15 cellular contexts compared by ENCODE assay signal in the genomic region with DNA sequence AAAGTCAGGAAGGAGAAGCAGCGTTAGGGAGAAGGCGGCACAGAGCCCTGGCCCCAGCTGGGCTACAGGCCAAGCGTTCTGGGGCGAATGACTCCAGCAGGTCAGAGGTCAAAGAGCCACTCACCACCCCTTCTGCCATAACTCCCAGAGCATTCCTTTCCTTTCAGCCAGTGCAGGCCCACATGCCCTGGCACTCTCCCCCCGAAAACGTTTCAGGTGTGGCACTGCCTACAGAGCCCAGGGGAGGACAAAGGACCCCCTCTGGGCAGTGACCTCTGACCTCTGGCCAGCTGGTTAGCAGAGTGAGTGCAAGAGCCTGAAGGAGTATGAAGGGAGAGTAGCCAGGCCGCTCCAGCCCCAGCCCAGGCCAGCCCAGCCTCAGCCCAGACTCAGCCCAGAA. TPM values are rescaled to one million over a fixed set of nuclear protein-coding genes. Genes with fewer than 3 reads are reported as not detected.
DNase-seq lines count a peak whose midpoint lies in the region; ATAC-seq and TF ChIP-seq lines count a peak whose summit lies in the region.
"Had no signal": no experiment of that assay in that cellular context is flagged by ENCODE, and none has a peak within 500 bp of the region (broad histone marks: within the 10 kb centered on the region; RNA-seq: fewer than 3 reads in every experiment).

No MANE protein-coding gene starts in this region.

- peaks cover 0 to 60% (median 46%) of the 10 kb centered on the region in 4 donors for H3K4me1 ChIP-seq in tibial nerve

- H3K4me1 Mint-ChIP-seq in activated CD4-positive, alpha-beta T cell treated with anti-CD3 and anti-CD28 coated beads, Interleukin-2, amount 10 ng/mL, durations not matched to agents 7 days and 5 days = peaks cover 19% of the 10 kb centered on the region

- no peaks in the 10 kb centered on the region for H3K27me3 Mint-ChIP-seq in activated CD4-positive, alpha-beta T cell treated with anti-CD3 and anti-CD28 coated beads, Interleukin-2, amount 10 ng/mL, durations not matched to agents 7 days and 5 days

- no peaks in the 10 kb centered on the region for H3K9me3 ChIP-seq in tibial nerve
- H3K9me3 ChIP-seq: lower lobe of right lung had no signal

- peak overlapping the region; percentile 43 to 97 (median 87) for H3K27ac ChIP-seq in tibial nerve
- H3K27ac ChIP-seq: lower lobe of right lung had no signal

- peak in 1 of 2 donors; percentile 69 for TF ChIP-seq EP300 in tibial nerve (IDR thresholded peaks at IDR 0.05)

- no peak for TF ChIP-seq POLR2A in tibial nerve (IDR thresholded peaks at IDR 0.05)

- no peaks in the 10 kb centered on the region for H3K9me3 Mint-ChIP-seq in activated CD4-positive, alpha-beta T cell treated with anti-CD3 and anti-CD28 coated beads, Interleukin-2, amount 10 ng/mL, durations not matched to agents 7 days and 5 days
- H3K9me3 Mint-ChIP-seq: naive thymus-derived CD4-positive, alpha-beta T cell; WTC11 had no signal

- peaks cover 0 to 44% (median 0%) of the 10 kb centered on the region in 3 donors for H3K36me3 ChIP-seq in tibial nerve

- peak overlapping the region; percentile 25 for H3K27ac Mint-ChIP-seq in activated CD4-positive, alpha-beta T cell treated with anti-CD3 and anti-CD28 coated beads, Interleukin-2, amount 10 ng/mL, durations not matched to agents 7 days and 5 days
- H3K27ac Mint-ChIP-seq: naive thymus-derived CD4-positive, alpha-beta T cell; WTC11 had no signal

- peak overlapping the region in 1 of 4 donors; percentile 18 for H3K4me3 ChIP-seq in tibial nerve
- H3K4me3 ChIP-seq: lower lobe of right lung had no signal

- DNase-seq in activated CD4-positive, alpha-beta T cell treated with anti-CD3 and anti-CD28 coated beads, Interleukin-2, amount 10 ng/mL, durations not matched to agents 7 days and 5 days = no peak
- DNase-seq in activated CD4-positive, alpha-beta T cell treated with anti-CD3 and anti-CD28 coated beads for 1 hour = no peak
- DNase-seq in tibial nerve (ENCODE audit: low spot score in 2 of 2) = no peak
- DNase-seq: activated effector memory CD4-positive, alpha-beta T cell treated with Interleukin-2 at 50 U/mL for 16 hours; amniotic stem cell; DMS53; lower lobe of right lung; naive thymus-derived CD4-positive, alpha-beta T cell; NCI-H1092 treated with DMSO at 0.1 percent for 48 hours; NCI-H82 had no signal

- H3K4me3 Mint-ChIP-seq in activated CD4-positive, alpha-beta T cell treated with anti-CD3 and anti-CD28 coated beads, Interleukin-2, amount 10 ng/mL, durations not matched to agents 7 days and 5 days = no peak overlapping the region
- H3K4me3 Mint-ChIP-seq: naive thymus-derived CD4-positive, alpha-beta T cell; WTC11 had no signal

- no peak for ATAC-seq in HG02759 (IDR thresholded peaks at IDR 0.05; ENCODE audit: unreplicated experiment)
- ATAC-seq: lower lobe of right lung; naive thymus-derived CD4-positive, alpha-beta T cell; WTC11 had no signal

- POLR2A ChIA-PET in activated CD4-positive, alpha-beta T cell treated with anti-CD3 and anti-CD28 coated beads, Interleukin-2, amount 10 ng/mL, durations not matched to agents 7 days and 5 days (lab: Charles Lee) = no interaction called here

- no peak for TF ChIP-seq CTCF in tibial nerve (IDR thresholded peaks at IDR 0.05)

- 34 to 59% methylated on average over 4 to 6 of the region's 7 CpGs for WGBS in tibial nerve, 2 donors

- CTCF ChIA-PET in activated CD4-positive, alpha-beta T cell treated with anti-CD3 and anti-CD28 coated beads, Interleukin-2, amount 10 ng/mL, durations not matched to agents 7 days and 5 days (lab: Charles Lee) = interaction anchor here (1.3 to 7.4 kb wide), 2 partner anchors 12 to 15 kb away, joined by 4 to 58 read pairs; no protein-coding TSS in a partner anchor

- peaks cover 3% of the 10 kb centered on the region for H3K36me3 Mint-ChIP-seq in activated CD4-positive, alpha-beta T cell treated with anti-CD3 and anti-CD28 coated beads, Interleukin-2, amount 10 ng/mL, durations not matched to agents 7 days and 5 days (ENCODE audit: low read depth)
- H3K36me3 Mint-ChIP-seq: naive thymus-derived CD4-positive, alpha-beta T cell; WTC11 had no signal

- H3K27me3 ChIP-seq in tibial nerve = no peaks in the 10 kb centered on the region

RNA-seq across cellular contexts. Expression of gene ABCA2, which starts 4.9 kb away (rescaled TPM):
- 10 to 100 TPM; 67.7 to 70.3 TPM for total RNA-seq in activated CD4-positive, alpha-beta T cell treated with anti-CD3 and anti-CD28 coated beads, Interleukin-2, amount 10 ng/mL, durations not matched to agents 7 days and 5 days
- 100 to 1,000 TPM; 136 to 291 (median 196) TPM for total RNA-seq in tibial nerve

RNA-seq across cellular contexts. Expression of gene FUT7, which starts 8.7 kb away (rescaled TPM):
- total RNA-seq in activated CD4-positive, alpha-beta T cell treated with anti-CD3 and anti-CD28 coated beads, Interleukin-2, amount 10 ng/mL, durations not matched to agents 7 days and 5 days = 10 to 100 TPM in 1 of 2 experiments, 1 to 10 TPM in 1; 8.9 to 10.3 TPM
- under 1 TPM in 1 of 4 donors, not detected in 3; 0.60 TPM for total RNA-seq in tibial nerve
- total RNA-seq: A172, frontal cortex, WTC11 had no signal

RNA-seq across cellular contexts. Expression of gene NPDC1, which starts 22.8 kb away (rescaled TPM):
- 10 to 100 TPM; 35.5 to 41.4 TPM for total RNA-seq in activated CD4-positive, alpha-beta T cell treated with anti-CD3 and anti-CD28 coated beads, Interleukin-2, amount 10 ng/mL, durations not matched to agents 7 days and 5 days
- total RNA-seq in tibial nerve = 100 to 1,000 TPM in 3 of 4 donors, 10 to 100 TPM in 1; 80.6 to 269 (median 182) TPM

RNA-seq across cellular contexts. Expression of gene CLIC3, which starts 26.8 kb away (rescaled TPM):
- 1 to 10 TPM; 2.6 to 4.4 TPM for total RNA-seq in activated CD4-positive, alpha-beta T cell treated with anti-CD3 and anti-CD28 coated beads, Interleukin-2, amount 10 ng/mL, durations not matched to agents 7 days and 5 days
- total RNA-seq in tibial nerve = 100 to 1,000 TPM in 1 of 4 donors, 10 to 100 TPM in 2, 1 to 10 TPM in 1; 1.2 to 120 (median 38.0) TPM
- total RNA-seq: cerebellum, frontal cortex had no signal

RNA-seq across cellular contexts. Expression of gene ENTPD2, which starts 30.7 kb away (rescaled TPM):
- not detected for total RNA-seq in activated CD4-positive, alpha-beta T cell treated with anti-CD3 and anti-CD28 coated beads, Interleukin-2, amount 10 ng/mL, durations not matched to agents 7 days and 5 days
- 10 to 100 TPM in 3 of 4 donors, 1 to 10 TPM in 1; 7.0 to 21.0 (median 18.1) TPM for total RNA-seq in tibial nerve
- total RNA-seq: A172; naive thymus-derived CD4-positive, alpha-beta T cell had no signal

Comparison
In these comparisons a context has a peak if more than half of its experiments do, and no peak if none do; other contexts are left out.
1. RNA of gene FUT7, which starts 8.7 kb away (total RNA-seq): 8.9 to 10.3 TPM in activated CD4-positive, alpha-beta T cell treated with anti-CD3 and anti-CD28 coated beads, Interleukin-2, amount 10 ng/mL, durations not matched to agents 7 days and 5 days; 0.60 TPM in tibial nerve; every median in the first group is over 4 times any median in the second.